ENCODE assay signal across 8 cellular contexts in the genomic region with DNA sequence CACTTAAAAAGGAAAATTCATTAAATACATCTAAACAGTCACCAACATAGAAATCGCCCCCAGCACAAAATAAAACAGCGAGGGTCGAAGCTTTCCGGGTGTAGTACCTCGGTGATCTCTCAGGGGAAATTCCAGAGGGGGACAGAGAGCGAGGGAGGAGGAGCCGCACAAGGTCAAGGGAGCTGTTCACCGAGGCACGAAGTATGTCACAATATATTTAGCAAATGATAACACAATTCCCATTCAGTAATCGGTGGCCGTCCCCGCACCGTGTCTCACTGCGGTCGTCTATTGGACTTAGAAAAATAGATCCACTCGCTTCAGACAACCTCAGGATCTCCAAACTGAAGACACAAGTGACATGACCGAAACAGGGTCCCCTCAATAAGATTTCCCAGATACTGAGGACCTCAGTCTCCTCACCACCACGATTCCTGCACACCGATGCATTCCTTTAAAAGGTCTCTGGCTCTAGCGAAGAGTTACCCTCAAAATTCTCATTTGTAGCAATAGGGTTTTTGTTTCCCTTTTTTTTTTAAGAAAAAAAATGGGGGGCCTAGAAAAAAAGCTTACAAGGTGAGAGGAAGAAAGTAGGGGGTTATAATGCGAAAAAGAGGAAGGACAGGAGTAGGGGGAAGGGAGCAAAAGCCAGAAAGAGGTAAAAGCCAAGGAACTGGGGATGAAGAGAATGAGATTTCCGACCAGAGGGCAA. TPM values are rescaled to one million over a fixed set of nuclear protein-coding genes. Genes with fewer than 3 reads are reported as not detected.
DNase-seq lines count a peak whose midpoint lies in the region; ATAC-seq, FAIRE-seq and TF ChIP-seq lines count a peak whose summit lies in the region.

No MANE protein-coding gene starts in this region.

- H2AFZ ChIP-seq in GM12878 (ENCODE audit: control insufficient read depth, low read depth, low read length) = peak overlapping the region; percentile 45

- RAD21 ChIA-PET in GM12878 (lab: Charles Lee; ENCODE audit: unreplicated experiment) = interaction anchor here (0.6 to 6.0 kb wide), 13 partner anchors 9 to 462 kb away, joined by 3 to 85 read pairs (median 3); partner anchors contain the start of genes DTL and INTS7

- no peaks in the 10 kb centered on the region for H4K20me1 ChIP-seq in GM12878 (ENCODE audit: control insufficient read depth, insufficient read depth)

- POLR2A ChIA-PET in GM12878 (lab: Charles Lee) = interaction anchor here (1.0 to 5.2 kb wide), 5 partner anchors 9 to 134 kb away, joined by 3 to 30 read pairs (median 4); no protein-coding TSS in a partner anchor

- no peaks in the 10 kb centered on the region for H3K36me3 ChIP-seq in GM12878 (ENCODE audit: control insufficient read depth in 2 of 2, insufficient read depth in 2 of 2, low read length in 1 of 2)
- peaks cover 0 to 6% (median 0%) of the 10 kb centered on the region in 4 donors for H3K36me3 ChIP-seq in sigmoid colon

- H3K4me2 ChIP-seq in GM12878 (ENCODE audit: control insufficient read depth, insufficient read depth) = peak overlapping the region; percentile 82

- no peak for TF ChIP-seq EP300 in GM12878 (IDR thresholded peaks at IDR 0.05; ENCODE audit: borderline replicate concordance in 1 of 2, control insufficient read depth in 1 of 2, low read depth in 2 of 2, low read length in 2 of 2)
- no peak for TF ChIP-seq EP300 in sigmoid colon (IDR thresholded peaks at IDR 0.05)

- no peaks in the 10 kb centered on the region for H3K27me3 Mint-ChIP-seq in activated naive CD4-positive, alpha-beta T cell treated with anti-CD3 and anti-CD28 coated beads for 36 hours (ENCODE audit: low read depth)

- H3K79me2 ChIP-seq in GM12878 (ENCODE audit: control insufficient read depth, insufficient read depth, low read length) = peaks cover 45% of the 10 kb centered on the region

- H3K9ac ChIP-seq in GM12878 (ENCODE audit: control insufficient read depth, insufficient read depth, low read length) = peak overlapping the region; percentile 74

- H3K27ac Mint-ChIP-seq in activated naive CD4-positive, alpha-beta T cell treated with anti-CD3 and anti-CD28 coated beads for 36 hours = peak overlapping the region; percentile 75

- SMC1A ChIA-PET in GM12878 (lab: Charles Lee; ENCODE audit: uncharacterized antibody, unreplicated experiment) = interaction anchor here (0.7 to 9.3 kb wide), 15 partner anchors 9 to 241 kb away, joined by 3 to 90 read pairs (median 4); partner anchors contain the start of genes DTL and INTS7

- peak overlapping the region; percentile 98 for H3K4me3 ChIP-seq in GM12878
- peak overlapping the region; percentile 45 to 97 (median 92) for H3K4me3 ChIP-seq in sigmoid colon

- H3K4me3 Mint-ChIP-seq in activated naive CD4-positive, alpha-beta T cell treated with anti-CD3 and anti-CD28 coated beads for 36 hours = peak overlapping the region; percentile 82

- H3K27ac ChIP-seq in GM12878 (ENCODE audit: control insufficient read depth, insufficient read depth) (peak overlapping the region; percentile 85), sigmoid colon (peak overlapping the region; percentile 83 to 92 (median 90))

- no TSS peak for BruUV-seq in GM12878 (replicated peaks; lab: Mats Ljungman, UMichigan)

- DNase-seq in activated naive CD4-positive, alpha-beta T cell treated with anti-CD3 and anti-CD28 coated beads for 36 hours = no peak
- no peak for DNase-seq in activated naive CD4-positive, alpha-beta T cell (lab: John Stamatoyannopoulos, UW)
- DNase-seq in NCI-H460 (ENCODE audit: extremely low read depth, low read depth) = peak; percentile 42
- no peak for DNase-seq in GM12878 (ENCODE audit: low read depth, low spot score)
- DNase-seq in iPS-NIHi11 (ENCODE audit: low spot score) = peak; percentile 47
- DNase-seq in sigmoid colon = peak; percentile 62
- no peak for DNase-seq in effector CD4-positive, alpha-beta T cell

- H3K4me1 Mint-ChIP-seq in activated naive CD4-positive, alpha-beta T cell treated with anti-CD3 and anti-CD28 coated beads for 36 hours (ENCODE audit: low read depth) = peaks cover 46% of the 10 kb centered on the region

- no peaks in the 10 kb centered on the region for H3K27me3 ChIP-seq in GM12878 (replicated peaks in 1 of 2; ENCODE audit: control insufficient read depth in 2 of 2, insufficient read depth in 2 of 2, low read length in 1 of 2)
- no peaks in the 10 kb centered on the region for H3K27me3 ChIP-seq in sigmoid colon

- 12% methylated on average over 22 of the region's 22 CpGs for WGBS in GM12878 (ENCODE audit: insufficient coverage, insufficient replicate concordance, low lambda C conversion rate, missing lambda C conversion rate)
- WGBS in sigmoid colon, 2 donors = 15 to 44% methylated on average over 22 of the region's 22 CpGs

- FAIRE-seq in GM12878 (lab: Jason Lieb, UNC) = no peak

- TF ChIP-seq RAD21 in GM12878 (IDR thresholded peaks at IDR 0.05; ENCODE audit: insufficient read depth, low read depth, low read length) = no peak

- no peak for TF ChIP-seq POLR2A in GM12878 (IDR thresholded peaks at IDR 0.05; ENCODE audit: low read depth, low read length)
- TF ChIP-seq POLR2A in sigmoid colon (IDR thresholded peaks at IDR 0.05) = no peak

- intact Hi-C loops in activated naive CD4-positive, alpha-beta T cell treated with anti-CD3 and anti-CD28 coated beads for 36 hours (cut with micrococcal nuclease) = loop anchor here (1.0 to 10.0 kb wide), 8 partner anchors 131 to 583 kb away; partner anchors contain the start of genes DTL, INTS7, PACC1 and PPP2R5A
- intact Hi-C loops in GM12878 (cut with micrococcal nuclease; ENCODE audit: unreplicated experiment) (loop anchor here (1.0 to 5.0 kb wide), 5 partner anchors 109 to 252 kb away; partner anchors contain the start of genes DTL, INTS7 and SLC30A1), sigmoid colon (cut with DNase I) (loop anchor here (1.0 to 5.0 kb wide), 5 partner anchors 131 to 572 kb away; partner anchors contain the start of genes DTL, INTS7, RCOR3 and SLC30A1)

- TF ChIP-seq CTCF in GM12878 (IDR thresholded peaks at IDR 0.05 in 2 of 3, conservative IDR thresholded peaks at IDR 0.05 in 1 of 3; ENCODE audit: control insufficient read depth in 2 of 3, extremely low read depth in 1 of 3, insufficient read depth in 1 of 3, low read depth in 3 of 3, low read length in 3 of 3) (no peak), sigmoid colon (IDR thresholded peaks at IDR 0.05) (no peak)

- no peaks in the 10 kb centered on the region for H3K36me3 Mint-ChIP-seq in activated naive CD4-positive, alpha-beta T cell treated with anti-CD3 and anti-CD28 coated beads for 36 hours (ENCODE audit: low read depth)

- in situ Hi-C loops in GM12878 (cut with MboI) = loop anchor here (5.0 kb wide), 2 partner anchors 108 to 132 kb away; no protein-coding TSS in a partner anchor

- H3K4me1 ChIP-seq in GM12878 (ENCODE audit: control insufficient read depth, insufficient read depth, low read length) (peaks cover 28% of the 10 kb centered on the region), sigmoid colon (peaks cover 0 to 44% (median 35%) of the 10 kb centered on the region in 4 donors)

- CTCF ChIA-PET in activated naive CD4-positive, alpha-beta T cell treated with anti-CD3 and anti-CD28 coated beads for 36 hours (lab: Charles Lee) = interaction anchor here (0.8 to 4.3 kb wide), 4 partner anchors 131 to 626 kb away, joined by 3 to 26 read pairs (median 5); partner anchors contain the start of genes DTL and INTS7
- CTCF ChIA-PET in GM12878 (lab: Yijun Ruan, JAX) = interaction anchor here (0.6 to 5.9 kb wide), 9 partner anchors 11 to 206 kb away, joined by 3 to 59 read pairs (median 4); partner anchors contain the start of genes DTL and INTS7

- H3K9me3 ChIP-seq in GM12878 (replicated peaks; ENCODE audit: control insufficient read depth, insufficient read depth, low read length) (no peaks in the 10 kb centered on the region), sigmoid colon (no peaks in the 10 kb centered on the region)

- H3K9me3 Mint-ChIP-seq in activated naive CD4-positive, alpha-beta T cell treated with anti-CD3 and anti-CD28 coated beads for 36 hours = no peaks in the 10 kb centered on the region

- ATAC-seq in GM12878 = no peak
- ATAC-seq in GM18907 (IDR thresholded peaks at IDR 0.05; ENCODE audit: unreplicated experiment) = no peak

RNA-seq across cellular contexts. Expression of gene LPGAT1, which starts 1.1 kb away (rescaled TPM):
- total RNA-seq in activated naive CD4-positive, alpha-beta T cell treated with anti-CD3 and anti-CD28 coated beads for 36 hours = 10 to 100 TPM; 18.6 to 21.7 TPM
- total RNA-seq in NCI-H460 (2014; rRNA removed; shearing (Covaris generic)) = 70.8 and 71.8 TPM in 2 replicates
- polyA plus RNA-seq in NCI-H460 (2014; cell fraction: nucleus; rRNA removed) = 69.3 and 85.9 TPM in 2 replicates
- 95.7 and 102 TPM in 2 replicates for total RNA-seq in GM12878 (2013; cell fraction: nucleolus; rRNA removed)
- total RNA-seq in GM12878 (2014; rRNA removed) (26.7 and 27.6 TPM in 2 replicates), GM12878 (2014; rRNA removed; fragmentation: Illumina TruSeq; extraction: Trizol) (26.9 and 27.1 TPM in 2 replicates), GM12878 (2021) (37.5 and 40.6 TPM in 2 replicates), sigmoid colon (10 to 100 TPM; 26.8 to 46.7 (median 37.4) TPM)
- 9.4 TPM for polyA plus RNA-seq in GM12878 (2011; ENCODE audit: low read depth)
- polyA plus RNA-seq in GM12878 (2011; rRNA removed) (27.8 and 41.8 TPM in 2 replicates), GM12878 (2014; fragmentation: Illumina TruSeq; extraction: Trizol) (17.3 and 29.7 TPM in 2 replicates), GM12878 (2014; fragmentation: Nextera tagmentation; extraction: Ambion mirVana) (1 to 10 TPM; 5.8 to 6.4 TPM), GM12878 (2014; rRNA removed) (20.5 and 21.1 TPM in 2 replicates), GM12878 (2016; fragmentation: Nextera tagmentation; extraction: Ambion mirVana) (10 to 100 TPM in 1 of 2 experiments, 1 to 10 TPM in 1; 7.1 to 17.1 TPM), sigmoid colon (10 to 100 TPM in 1 of 3 donors, 1 to 10 TPM in 2; 2.5 to 12.9 (median 4.8) TPM)
- 12.6 and 13.6 TPM in 2 replicates for polyA plus RNA-seq in GM12878 (2011; cell fraction: cytosol; rRNA removed)
- 13.7 and 17.9 TPM in 2 replicates for polyA plus RNA-seq in GM12878 (2011; cell fraction: nucleus; rRNA removed)
- polyA plus RNA-seq in GM12878 (2012) = 15.8 and 24.7 TPM in 2 replicates
- polyA minus RNA-seq in GM12878 (2011; rRNA and poly(A)+ RNA removed) = 24.5 and 34.1 TPM in 2 replicates
- polyA minus RNA-seq in GM12878 (2011; cell fraction: cytosol; rRNA and poly(A)+ RNA removed) = 24.5 and 25.1 TPM in 2 replicates
- 26.0 and 40.3 TPM in 2 replicates for polyA minus RNA-seq in GM12878 (2011; cell fraction: nucleus; rRNA and poly(A)+ RNA removed)

Comparison
In these comparisons a context has a peak if more than half of its experiments do, and no peak if none do; other contexts are left out.
1. DNase-seq: peak in NCI-H460 (single experiment), iPS-NIHi11 (single experiment) and sigmoid colon (single experiment); none in activated naive CD4-positive, alpha-beta T cell treated with anti-CD3 and anti-CD28 coated beads for 36 hours (single experiment), activated naive CD4-positive, alpha-beta T cell (0 of 4), GM12878 (single experiment) and effector CD4-positive, alpha-beta T cell (single experiment).